In the genomic region with DNA sequence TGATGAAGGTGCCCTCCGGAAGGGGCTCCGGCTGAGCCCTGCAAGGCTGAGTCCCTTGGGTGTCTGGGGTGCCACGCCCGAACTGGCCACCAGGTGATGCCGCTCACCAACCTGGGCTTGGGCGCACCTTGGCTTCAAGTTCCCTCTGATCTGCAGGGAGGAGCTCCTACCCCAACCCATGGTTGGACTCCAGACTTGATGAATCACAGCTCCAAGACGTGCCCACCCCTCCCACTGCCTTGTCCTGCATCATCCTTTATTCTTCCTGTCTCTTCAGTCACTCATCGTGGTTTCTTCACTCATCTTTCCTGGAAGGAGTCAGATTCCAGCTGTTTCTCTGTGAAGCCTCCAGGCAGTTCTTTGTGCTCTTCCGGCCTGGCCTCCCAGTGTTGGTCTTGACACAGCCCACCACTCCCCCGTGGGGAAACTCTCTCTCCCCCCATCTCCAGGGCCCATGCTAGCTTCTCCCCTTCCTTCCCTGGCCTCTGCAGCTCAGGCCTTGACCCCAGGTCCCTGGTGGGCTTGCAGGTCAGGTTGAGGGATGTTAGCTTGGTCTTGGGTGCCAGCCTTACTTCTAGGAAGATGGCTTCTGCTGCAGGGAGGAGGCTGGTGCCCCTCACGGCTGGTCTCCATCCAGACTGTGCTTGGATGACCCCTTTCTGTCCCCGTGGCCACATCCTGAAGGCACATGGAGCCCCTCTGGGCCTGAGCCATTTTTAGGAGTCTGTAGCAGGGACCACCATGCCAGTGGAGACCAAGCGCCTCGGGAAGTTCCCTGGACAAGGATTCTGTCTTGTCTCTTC, we compare ENCODE assay signal across 8 cellular contexts. TPM values are rescaled to one million over a fixed set of nuclear protein-coding genes. Genes with fewer than 3 reads are reported as not detected.
DNase-seq lines count a peak whose midpoint lies in the region; ATAC-seq and TF ChIP-seq lines count a peak whose summit lies in the region.

No MANE protein-coding gene starts in this region.

- peaks cover 16 to 18% (median 17%) of the 10 kb centered on the region in 7 donors for H3K9me3 Mint-ChIP-seq in CD14-positive monocyte

- peaks cover 21% of the 10 kb centered on the region in 2 donors for H3K36me3 Mint-ChIP-seq in CD14-positive monocyte

- H3K4me1 Mint-ChIP-seq in CD14-positive monocyte = peaks cover 61% of the 10 kb centered on the region

- peak overlapping the region in 2 of 7 donors; percentile 18 to 38 for H3K27ac Mint-ChIP-seq in CD14-positive monocyte

- intact Hi-C loops in CD14-positive monocyte (cut with micrococcal nuclease) (loop anchor here in 1 of 2 donors (10.0 kb wide), 2 partner anchors 92 to 248 kb away; partner anchors contain the start of gene PMEPA1), left ventricle myocardium superior (cut with micrococcal nuclease) (no loop called here)

- no peak overlapping the region for H3K4me3 ChIP-seq in HL-60 (replicated peaks; ENCODE audit: insufficient read depth, low read length)

- POLR2A ChIA-PET in RWPE1 (lab: Yijun Ruan, JAX; ENCODE audit: low non-redundant PET) = no interaction called here

- peak; percentile 63 for ATAC-seq in left ventricle myocardium superior
- no peak for ATAC-seq in HG03039 (IDR thresholded peaks at IDR 0.05; ENCODE audit: unreplicated experiment)
- no peak for ATAC-seq in GM19035 (IDR thresholded peaks at IDR 0.05; ENCODE audit: unreplicated experiment)

- peak; percentile 72 for TF ChIP-seq CTCF in CD14-positive monocyte (IDR thresholded peaks at IDR 0.05)
- TF ChIP-seq CTCF in HL-60 (IDR thresholded peaks at IDR 0.05; ENCODE audit: insufficient read depth, low read length) = peak; percentile 84
- TF ChIP-seq CTCF in RWPE1 (conservative IDR thresholded peaks at IDR 0.05; ENCODE audit: low read depth) = peak; percentile 99

- H3K27ac ChIP-seq in HL-60 (replicated peaks) (no peak overlapping the region), RWPE1 (peak overlapping the region; percentile 52; the same call in 1 of the 2 replicates)

- H3K27me3 ChIP-seq in HL-60 (ENCODE audit: insufficient read depth, poor library complexity, severe bottlenecking) = no peaks in the 10 kb centered on the region

- DNase-seq in CD14-positive monocyte (ENCODE audit: low spot score) (no peak), HL-60 (ENCODE audit: low read depth in 1 of 2, low spot score in 1 of 2) (peak; percentile 31 to 60), RWPE1 (ENCODE audit: low spot score) (peak; percentile 99), left ventricle myocardium superior (peak; percentile 66)
- peak; percentile 74 for DNase-seq in activated naive CD4-positive, alpha-beta T cell treated with Interleukin-2 at 50 U/mL for 16 hours
- DNase-seq in stimulated activated CD4-positive, alpha-beta T cell treated with anti-CD3 and anti-CD28 coated beads, Interleukin-12 subunit alpha, Interleukin-12 subunit beta, amount 100 ng/mL, for 4 hours = peak; percentile 61

- H3K4me3 Mint-ChIP-seq in CD14-positive monocyte = no peak overlapping the region

- H3K27me3 Mint-ChIP-seq in CD14-positive monocyte (ENCODE audit: low read depth in 3 of 3) = peaks cover 0 to 4% (median 3%) of the 10 kb centered on the region in 3 donors

- CTCF ChIA-PET in RWPE1 (lab: Yijun Ruan, JAX) = interaction anchor here (0.5 to 3.6 kb wide), 43 partner anchors 9 to 789 kb away, joined by 3 to 20 read pairs (median 4); no protein-coding TSS in a partner anchor

RNA-seq across cellular contexts. Expression of gene ZBP1, which starts 2.6 kb away (rescaled TPM):
- 1 to 10 TPM; 2.8 to 3.0 TPM for polyA plus RNA-seq in CD14-positive monocyte
- total RNA-seq in left ventricle myocardium superior = 0.15 TPM
